ENCODE assay signal across 7 cellular contexts in the genomic region with DNA sequence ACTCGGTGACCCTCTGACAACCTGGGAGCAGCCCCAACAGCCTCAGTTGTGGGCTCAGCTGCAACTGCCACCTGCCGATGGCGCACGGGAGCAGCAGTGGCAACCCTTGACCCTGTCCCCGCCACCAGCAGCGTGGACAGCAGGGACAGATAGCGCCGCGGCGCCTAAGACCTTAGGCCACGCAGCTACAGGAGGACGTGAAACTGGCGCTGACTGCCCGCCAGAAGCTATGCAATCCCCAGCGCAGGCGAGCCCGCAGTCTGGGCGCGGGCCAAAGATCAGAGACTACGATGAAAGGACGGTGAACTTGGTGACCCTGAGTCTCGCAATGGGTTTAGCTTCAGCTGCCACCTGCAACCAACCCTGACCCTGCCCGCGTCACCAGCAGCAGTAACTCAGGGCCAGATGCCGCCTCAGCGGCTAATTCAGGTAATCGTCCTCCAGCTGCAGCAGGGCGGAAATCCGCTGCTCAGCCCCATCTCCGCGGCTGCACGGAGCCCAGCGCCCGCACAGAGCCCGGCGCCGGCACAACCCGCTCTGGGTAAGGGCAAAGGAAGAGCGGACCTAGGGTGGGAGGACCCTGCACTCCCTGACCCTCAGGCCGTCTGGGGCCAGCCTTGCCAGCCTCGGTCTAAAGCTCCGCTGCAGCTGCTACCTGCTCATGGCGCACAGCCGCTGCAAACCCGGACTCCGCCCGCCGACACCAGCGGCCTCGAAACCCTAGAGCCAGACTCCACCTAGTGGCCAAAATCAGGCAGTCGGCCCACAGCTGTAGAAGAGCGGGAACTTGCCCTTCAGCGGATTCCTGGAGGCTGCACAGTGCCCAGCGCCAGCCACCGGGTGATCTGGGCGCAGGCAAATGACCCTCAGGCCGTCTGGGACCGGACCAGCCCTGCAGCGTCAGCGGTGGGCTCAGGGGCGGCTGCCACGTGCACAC.
DNase-seq lines count a peak whose midpoint lies in the region; ATAC-seq and TF ChIP-seq lines count a peak whose summit lies in the region.
"Not testable (repeated sequence)": the region's sequence is repeated elsewhere in the genome, so short reads cannot be mapped to it uniquely, and the experiment has no call there.

No MANE protein-coding gene starts in this region.

- ATAC-seq in Panc1, left ventricle myocardium superior: not testable (repeated sequence)

- POLR2A ChIA-PET in Panc1 (lab: Charles Lee) = not testable (repeated sequence)

- H3K9me3 ChIP-seq in Panc1 (ENCODE audit: control insufficient read depth, insufficient read depth, low read depth, low read length) = not testable (repeated sequence)

- in situ Hi-C loops in Panc1 (cut with HindIII; ENCODE audit: low pct_unique_long_range_greater_than_20kb, low sequenced_read_pairs); astrocyte of the cerebellum (cut with HindIII; ENCODE audit: low sequenced_read_pairs): not testable (repeated sequence)

- H3K27me3 ChIP-seq in Panc1 (ENCODE audit: control insufficient read depth, insufficient read depth, low read length) = not testable (repeated sequence)

- not testable (repeated sequence) for DNase-seq in Panc1 (ENCODE audit: low read depth, low spot score); astrocyte of the cerebellum (ENCODE audit: low read depth)
- DNase-seq in activated CD8-positive, alpha-beta memory T cell treated with anti-CD3 and anti-CD28 coated beads for 4 hours (ENCODE audit: low read depth in 2 of 2) = peak; percentile 33 to 41
- DNase-seq in left ventricle myocardium superior (peak; percentile 78), posterior cingulate gyrus (peak; percentile 21 to 96 (median 64))
- peak; percentile 25 to 60 for DNase-seq in stimulated activated CD8-positive, alpha-beta memory T cell treated with anti-CD3 and anti-CD28 coated beads, Interleukin-15, amount 100 ng/mL, for 4 hours (ENCODE audit: low read depth in 2 of 2)

- not testable (repeated sequence) for H3K4me1 ChIP-seq in Panc1 (ENCODE audit: control insufficient read depth, insufficient read depth, low read length)

- peak; percentile 42 for TF ChIP-seq CTCF in GM12872 (IDR thresholded peaks at IDR 0.05; ENCODE audit: insufficient read depth, low read depth, low read length)
- TF ChIP-seq CTCF in Panc1 (IDR thresholded peaks at IDR 0.05) = not testable (repeated sequence)
- TF ChIP-seq CTCF in astrocyte of the cerebellum (IDR thresholded peaks at IDR 0.05; ENCODE audit: low read depth, low read length, missing control alignments) = peak; percentile 15

- not testable (repeated sequence) for BruUV-seq in Panc1 (replicated peaks; lab: Mats Ljungman, UMichigan)

- CTCF ChIA-PET in Panc1 (lab: Charles Lee) = not testable (repeated sequence)

- not testable (repeated sequence) for H3K27ac ChIP-seq in Panc1 (ENCODE audit: low read length)

- peak overlapping the region; percentile 14 to 37 for H3K4me3 ChIP-seq in Panc1 (ENCODE audit: low read depth in 2 of 2, low read length in 2 of 2)
- not testable (repeated sequence) for H3K4me3 ChIP-seq in astrocyte of the cerebellum (ENCODE audit: low read depth, low read length)

- not testable (repeated sequence) for H3K36me3 ChIP-seq in Panc1 (ENCODE audit: control insufficient read depth, insufficient read depth, low read length)

- intact Hi-C loops in Panc1 (cut with micrococcal nuclease; ENCODE audit: unreplicated experiment); left ventricle myocardium superior (cut with micrococcal nuclease); posterior cingulate gyrus (cut with DNase I): not testable (repeated sequence)
